In genomic region chr12:71837356-71837755, GRCh38 we compare ENCODE assay signal across 22 cellular contexts. TPM values are rescaled to one million over a fixed set of nuclear protein-coding genes. Genes with fewer than 3 reads are reported as not detected.
DNase-seq lines count a peak whose midpoint lies in the region; ATAC-seq and TF ChIP-seq lines count a peak whose summit lies in the region.
"Had no signal": no experiment of that assay in that cellular context is flagged by ENCODE, and none has a peak within 500 bp of the region (broad histone marks: within the 10 kb centered on the region; RNA-seq: fewer than 3 reads in every experiment).

No MANE protein-coding gene starts in this region.

- CTCF ChIA-PET in activated CD8-positive, alpha-beta memory T cell treated with anti-CD3 and anti-CD28 coated beads, Interleukin-2, amount 10 ng/mL, durations not matched to agents 7 days and 5 days (lab: Charles Lee) = interaction anchor here (1.7 kb wide), 1 partner anchor 10 kb away, joined by 6 read pairs; no protein-coding TSS in a partner anchor
- CTCF ChIA-PET in Calu3 (lab: Charles Lee) = interaction anchor here (1.0 to 1.6 kb wide), 2 partner anchors 42 to 57 kb away, joined by 3 to 9 read pairs; no protein-coding TSS in a partner anchor
- CTCF ChIA-PET in naive thymus-derived CD4-positive, alpha-beta T cell (lab: Charles Lee) = interaction anchor here (1.0 to 1.9 kb wide), 2 partner anchors 10 to 44 kb away, joined by 3 to 7 read pairs; no protein-coding TSS in a partner anchor

- POLR2A ChIA-PET in naive thymus-derived CD4-positive, alpha-beta T cell (lab: Charles Lee) = interaction anchor here (0.6 to 3.7 kb wide), 5 partner anchors 9 to 1530 kb away, joined by 3 to 38 read pairs (median 3); partner anchors contain the start of gene RAB21

- H3K4me1 ChIP-seq in CD4-positive, CD25-positive, alpha-beta regulatory T cell (ENCODE audit: control insufficient read depth, insufficient read depth, low read length, poor library complexity, severe bottlenecking) = peaks cover 26% of the 10 kb centered on the region
- H3K4me1 ChIP-seq in naive thymus-derived CD4-positive, alpha-beta T cell (ENCODE audit: control insufficient read depth in 2 of 2, insufficient read depth in 2 of 2, low read length in 2 of 2) = peaks cover 14 to 26% of the 10 kb centered on the region in 2 donors

- no TSS peak for BruUV-seq in Calu3 (replicated peaks; lab: Mats Ljungman, UMichigan)

- peaks cover 9% of the 10 kb centered on the region for H3K36me3 ChIP-seq in CD4-positive, CD25-positive, alpha-beta regulatory T cell (ENCODE audit: control insufficient read depth, insufficient read depth, low read length)
- H3K36me3 ChIP-seq in naive thymus-derived CD4-positive, alpha-beta T cell (ENCODE audit: control insufficient read depth in 2 of 3, insufficient read depth in 3 of 3, low read length in 3 of 3) = no peaks in the 10 kb centered on the region

- peaks cover 33% of the 10 kb centered on the region for H3K4me1 Mint-ChIP-seq in activated CD8-positive, alpha-beta memory T cell treated with anti-CD3 and anti-CD28 coated beads, Interleukin-2, amount 10 ng/mL, durations not matched to agents 7 days and 5 days
- H3K4me1 Mint-ChIP-seq in CD4-positive, CD25-positive, alpha-beta regulatory T cell = peaks cover 18 to 41% (median 34%) of the 10 kb centered on the region in 4 donors
- peaks cover 39% of the 10 kb centered on the region for H3K4me1 Mint-ChIP-seq in Calu3 (ENCODE audit: low read depth, unreplicated experiment)
- peaks cover 24 to 67% (median 46%) of the 10 kb centered on the region in 7 donors for H3K4me1 Mint-ChIP-seq in naive thymus-derived CD4-positive, alpha-beta T cell

- peaks cover 6% of the 10 kb centered on the region for H3K36me3 Mint-ChIP-seq in activated CD8-positive, alpha-beta memory T cell treated with anti-CD3 and anti-CD28 coated beads, Interleukin-2, amount 10 ng/mL, durations not matched to agents 7 days and 5 days
- H3K36me3 Mint-ChIP-seq in CD4-positive, CD25-positive, alpha-beta regulatory T cell = peaks cover 3% of the 10 kb centered on the region
- peaks cover 44% of the 10 kb centered on the region for H3K36me3 Mint-ChIP-seq in Calu3 (ENCODE audit: insufficient read depth, unreplicated experiment)
- H3K36me3 Mint-ChIP-seq in naive thymus-derived CD4-positive, alpha-beta T cell = peaks cover 3 to 10% (median 7%) of the 10 kb centered on the region in 5 donors

- no peak for TF ChIP-seq CTCF in Calu3 (IDR thresholded peaks at IDR 0.05; ENCODE audit: unreplicated experiment)

- intact Hi-C loops in Calu3 (cut with micrococcal nuclease; ENCODE audit: unreplicated experiment) = loop anchor here (5.0 kb wide), 1 partner anchor 175 kb away; the partner anchor contains the start of genes THAP2 and ZFC3H1
- intact Hi-C loops in naive thymus-derived CD4-positive, alpha-beta T cell (cut with micrococcal nuclease) = loop anchor here (5.0 to 10.0 kb wide), 3 partner anchors 100 to 1593 kb away; partner anchors contain the start of genes CNOT2 (in 1 of the 2), KCNMB4 (in 1 of the 2) and TPH2 (in 1 of the 2)

- peak overlapping the region; percentile 14 for H3K27ac Mint-ChIP-seq in activated CD8-positive, alpha-beta memory T cell treated with anti-CD3 and anti-CD28 coated beads, Interleukin-2, amount 10 ng/mL, durations not matched to agents 7 days and 5 days
- peak overlapping the region; percentile 77 to 92 (median 89) for H3K27ac Mint-ChIP-seq in CD4-positive, CD25-positive, alpha-beta regulatory T cell
- peak overlapping the region; percentile 99 for H3K27ac Mint-ChIP-seq in Calu3 (ENCODE audit: unreplicated experiment)
- peak overlapping the region; percentile 62 to 99 (median 93) for H3K27ac Mint-ChIP-seq in naive thymus-derived CD4-positive, alpha-beta T cell

- no peak for DNase-seq in activated CD8-positive, alpha-beta memory T cell treated with anti-CD3 and anti-CD28 coated beads, Interleukin-2, amount 10 ng/mL, durations not matched to agents 7 days and 5 days
- no peak for DNase-seq in activated CD8-positive, alpha-beta memory T cell treated with anti-CD3 and anti-CD28 coated beads for 24 hours
- DNase-seq in CD4-positive, CD25-positive, alpha-beta regulatory T cell = no peak
- DNase-seq in Calu3 (no peak), HuH-7 (ENCODE audit: low spot score) (no peak), NOMO-1 (lab: John Stamatoyannopoulos, UW; ENCODE audit: unreplicated experiment in 2 of 2) (no peak)
- no peak for DNase-seq in naive thymus-derived CD4-positive, alpha-beta T cell
- DNase-seq: COR-L47, KG1, MV-4-11, NCI-H1417, NCI-H187, NCI-H2227 treated with DMSO at 0.1 percent for 48 hours, NCI-H510A treated with DMSO at 0.1 percent for 48 hours, NCI-H774, PC-3, RPMI8226, SHP77 treated with DMSO at 0.1 percent for 48 hours had no signal

- H3K4me3 ChIP-seq in CD4-positive, CD25-positive, alpha-beta regulatory T cell (ENCODE audit: low read depth, low read length) = no peak overlapping the region
- H3K4me3 ChIP-seq in naive thymus-derived CD4-positive, alpha-beta T cell (ENCODE audit: low read length) = no peak overlapping the region
- H3K4me3 ChIP-seq: A549; BLaER1 treated with 17β-estradiol and CSF1 and Interleukin-3, amounts not matched to agents 10 nM and 100 nM had no signal

- H3K4me3 Mint-ChIP-seq in activated CD8-positive, alpha-beta memory T cell treated with anti-CD3 and anti-CD28 coated beads, Interleukin-2, amount 10 ng/mL, durations not matched to agents 7 days and 5 days = no peak overlapping the region
- peak overlapping the region in 3 of 4 donors; percentile 32 to 98 (median 42) for H3K4me3 Mint-ChIP-seq in CD4-positive, CD25-positive, alpha-beta regulatory T cell
- peak overlapping the region; percentile 24 for H3K4me3 Mint-ChIP-seq in Calu3 (ENCODE audit: low read depth, unreplicated experiment)
- peak overlapping the region in 4 of 10 donors; percentile 10 to 94 (median 44) for H3K4me3 Mint-ChIP-seq in naive thymus-derived CD4-positive, alpha-beta T cell

- peaks cover 4% of the 10 kb centered on the region for H3K27me3 Mint-ChIP-seq in activated CD8-positive, alpha-beta memory T cell treated with anti-CD3 and anti-CD28 coated beads, Interleukin-2, amount 10 ng/mL, durations not matched to agents 7 days and 5 days
- H3K27me3 Mint-ChIP-seq in CD4-positive, CD25-positive, alpha-beta regulatory T cell = peaks cover 21% of the 10 kb centered on the region
- no peaks in the 10 kb centered on the region for H3K27me3 Mint-ChIP-seq in Calu3 (ENCODE audit: unreplicated experiment)
- H3K27me3 Mint-ChIP-seq in naive thymus-derived CD4-positive, alpha-beta T cell = peaks cover 1 to 8% (median 4%) of the 10 kb centered on the region in 5 donors

- no peak overlapping the region for H3K27ac ChIP-seq in CD4-positive, CD25-positive, alpha-beta regulatory T cell (ENCODE audit: insufficient read depth, low read length, poor library complexity, severe bottlenecking)
- H3K27ac ChIP-seq in naive thymus-derived CD4-positive, alpha-beta T cell (ENCODE audit: low read depth, low read length) = peak overlapping the region; percentile 96
- H3K27ac ChIP-seq: A549; BLaER1 treated with 17β-estradiol and CSF1 and Interleukin-3, amounts not matched to agents 10 nM and 100 nM had no signal

- peaks cover 7% of the 10 kb centered on the region for H3K27me3 ChIP-seq in CD4-positive, CD25-positive, alpha-beta regulatory T cell (ENCODE audit: control insufficient read depth, insufficient read depth, low read length)
- H3K27me3 ChIP-seq in naive thymus-derived CD4-positive, alpha-beta T cell (ENCODE audit: control insufficient read depth in 2 of 2, insufficient read depth in 2 of 2, low read length in 2 of 2) = no peaks in the 10 kb centered on the region
- H3K27me3 ChIP-seq: BLaER1 treated with 17β-estradiol and CSF1 and Interleukin-3, amounts not matched to agents 10 nM and 100 nM had no signal

- ATAC-seq in activated CD8-positive, alpha-beta memory T cell treated with anti-CD3 and anti-CD28 coated beads, Interleukin-2, amount 10 ng/mL, durations not matched to agents 7 days and 5 days = no peak
- ATAC-seq in CD4-positive, CD25-positive, alpha-beta regulatory T cell (ENCODE audit: low read depth in 2 of 2) = no peak
- ATAC-seq in naive thymus-derived CD4-positive, alpha-beta T cell = no peak
- ATAC-seq in HG03139 (IDR thresholded peaks at IDR 0.05; ENCODE audit: unreplicated experiment) = no peak
- ATAC-seq: A549, HepG2, PC-3 had no signal

- H3K9me3 ChIP-seq in CD4-positive, CD25-positive, alpha-beta regulatory T cell (ENCODE audit: control insufficient read depth in 2 of 2, low read length in 2 of 2) = no peaks in the 10 kb centered on the region
- H3K9me3 ChIP-seq in naive thymus-derived CD4-positive, alpha-beta T cell (ENCODE audit: control insufficient read depth in 2 of 3, low read length in 3 of 3) = no peaks in the 10 kb centered on the region
- H3K9me3 ChIP-seq: A549; BLaER1 treated with 17β-estradiol and CSF1 and Interleukin-3, amounts not matched to agents 10 nM and 100 nM had no signal

- no peaks in the 10 kb centered on the region for H3K9me3 Mint-ChIP-seq in activated CD8-positive, alpha-beta memory T cell treated with anti-CD3 and anti-CD28 coated beads, Interleukin-2, amount 10 ng/mL, durations not matched to agents 7 days and 5 days (ENCODE audit: low read depth)
- no peaks in the 10 kb centered on the region for H3K9me3 Mint-ChIP-seq in CD4-positive, CD25-positive, alpha-beta regulatory T cell
- H3K9me3 Mint-ChIP-seq in Calu3 (ENCODE audit: low read depth, unreplicated experiment) = no peaks in the 10 kb centered on the region
- H3K9me3 Mint-ChIP-seq in naive thymus-derived CD4-positive, alpha-beta T cell = peaks cover 0 to 3% (median 0%) of the 10 kb centered on the region in 11 donors

RNA-seq across cellular contexts. Expression of gene TBC1D15, which starts 2.2 kb away (rescaled TPM):
- 10 to 100 TPM; 41.5 to 44.9 TPM for total RNA-seq in activated CD8-positive, alpha-beta memory T cell treated with anti-CD3 and anti-CD28 coated beads, Interleukin-2, amount 10 ng/mL, durations not matched to agents 7 days and 5 days
- 96.2 TPM for total RNA-seq in CD4-positive, CD25-positive, alpha-beta regulatory T cell
- 10 to 100 TPM; 49.6 to 74.4 (median 61.6) TPM for polyA plus RNA-seq in CD4-positive, CD25-positive, alpha-beta regulatory T cell
- total RNA-seq in Calu3 (2022) = 105 and 113 TPM in 2 replicates
- 100 to 1,000 TPM in 2 of 5 experiments, 10 to 100 TPM in 3; 55.8 to 111 (median 86.4) TPM for total RNA-seq in naive thymus-derived CD4-positive, alpha-beta T cell
- polyA plus RNA-seq in naive thymus-derived CD4-positive, alpha-beta T cell = 10 to 100 TPM; 55.0 to 61.5 TPM

Comparison
In these comparisons a context has a peak if more than half of its experiments do, and no peak if none do; other contexts are left out.
1. H3K27ac Mint-ChIP-seq: peak in every context shown above with its lines; median percentile 99 in Calu3; 93 in naive thymus-derived CD4-positive, alpha-beta T cell; 89 in CD4-positive, CD25-positive, alpha-beta regulatory T cell; 14 in activated CD8-positive, alpha-beta memory T cell treated with anti-CD3 and anti-CD28 coated beads, Interleukin-2, amount 10 ng/mL, durations not matched to agents 7 days and 5 days.